Comparison of ENCODE assay signal across 21 cellular contexts in the genomic region with DNA sequence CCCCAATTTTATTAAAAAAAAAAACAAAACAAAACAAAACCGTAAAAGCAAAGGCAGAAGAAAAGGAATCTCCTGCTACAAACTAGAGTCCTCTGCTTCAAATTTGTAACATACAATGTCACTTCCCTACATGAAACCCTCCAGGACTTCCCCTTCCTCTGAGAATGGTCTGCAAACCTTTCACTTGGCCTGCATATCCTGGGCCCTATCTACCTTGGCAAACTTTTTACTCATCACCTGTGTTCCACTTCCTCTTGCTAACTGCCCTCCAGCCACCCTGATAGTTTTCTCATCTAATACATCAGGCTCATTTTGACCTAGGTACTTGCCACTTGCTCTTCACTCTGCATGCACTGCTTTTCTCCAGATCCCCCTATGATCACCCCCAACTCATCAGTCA.
DNase-seq lines count a peak whose midpoint lies in the region; ATAC-seq and TF ChIP-seq lines count a peak whose summit lies in the region.
"Had no signal": no experiment of that assay in that cellular context is flagged by ENCODE, and none has a peak within 500 bp of the region (broad histone marks: within the 10 kb centered on the region; RNA-seq: fewer than 3 reads in every experiment).

No MANE protein-coding gene starts in this region.

- WGBS in heart left ventricle, 4 donors: 88 to 97% (median 95%) methylated on average over 1 of the region's 1 CpG

- H3K4me3 ChIP-seq in heart left ventricle: no peak overlapping the region
- H3K4me3 ChIP-seq: GM23248, heart right ventricle, testis had no signal

- no peaks in the 10 kb centered on the region for H3K36me3 ChIP-seq in heart left ventricle
- H3K36me3 ChIP-seq: brain microvascular endothelial cell, heart right ventricle had no signal

- peak overlapping the region in 2 of 3 experiments; percentile 17 to 34 for H3K27ac Mint-ChIP-seq in nephron
- no peak overlapping the region for H3K27ac Mint-ChIP-seq in activated naive CD4-positive, alpha-beta T cell treated with anti-CD3 and anti-CD28 coated beads, Interleukin-2, amount 50 U/mL, for 72 hours
- H3K27ac Mint-ChIP-seq: activated CD4-positive, alpha-beta T cell treated with anti-CD3 and anti-CD28 coated beads for 36 hours; activated T-helper 17 cell treated with anti-CD3 and anti-CD28 coated beads, Interleukin-2, amount 50 U/mL, for 72 hours; CD4-positive, alpha-beta memory T cell had no signal

- no peaks in the 10 kb centered on the region for H3K27me3 ChIP-seq in heart left ventricle
- H3K27me3 ChIP-seq: brain microvascular endothelial cell, heart right ventricle, testis had no signal

- TF ChIP-seq CTCF in nephron (IDR thresholded peaks at IDR 0.05; ENCODE audit: unreplicated experiment in 3 of 3): no peak
- TF ChIP-seq CTCF in heart left ventricle (IDR thresholded peaks at IDR 0.05): no peak

- H3K27ac ChIP-seq in heart left ventricle: no peak overlapping the region
- H3K27ac ChIP-seq: brain microvascular endothelial cell, GM23248, heart right ventricle, RWPE1, testis had no signal

- no peak for DNase-seq in activated naive CD4-positive, alpha-beta T cell treated with anti-CD3 and anti-CD28 coated beads, Interleukin-2, amount 50 U/mL, for 72 hours (ENCODE audit: low spot score in 2 of 2)
- no peak for DNase-seq in heart left ventricle
- no peak for DNase-seq in middle frontal gyrus (ENCODE audit: extremely low spot score, low spot score)
- no peak for DNase-seq in NCI-H510A treated with DMSO at 0.1 percent for 48 hours (lab: John Stamatoyannopoulos, UW)
- DNase-seq: activated CD4-positive, alpha-beta T cell treated with anti-CD3 and anti-CD28 coated beads for 36 hours; brain microvascular endothelial cell; CD4-positive, alpha-beta memory T cell; cortex of kidney; GM23248; heart right ventricle; NCI-H1092 treated with DMSO at 0.1 percent for 48 hours; NCI-H2081 treated with DMSO at 0.1 percent for 48 hours; NCI-H524; nucleus accumbens; testis had no signal

- no peak for TF ChIP-seq POLR2A in heart left ventricle (IDR thresholded peaks at IDR 0.05)

- H3K9me3 Mint-ChIP-seq in nephron: peaks cover 14% of the 10 kb centered on the region
- peaks cover 4 to 13% of the 10 kb centered on the region in 2 donors for H3K9me3 Mint-ChIP-seq in activated naive CD4-positive, alpha-beta T cell treated with anti-CD3 and anti-CD28 coated beads, Interleukin-2, amount 50 U/mL, for 72 hours

- H3K4me1 Mint-ChIP-seq in nephron: peaks cover 36% of the 10 kb centered on the region
- H3K4me1 Mint-ChIP-seq: activated CD4-positive, alpha-beta T cell treated with anti-CD3 and anti-CD28 coated beads for 36 hours; activated T-helper 17 cell treated with anti-CD3 and anti-CD28 coated beads, Interleukin-2, amount 50 U/mL, for 72 hours; CD4-positive, alpha-beta memory T cell had no signal

- H3K9me3 ChIP-seq in heart left ventricle: peaks cover 0 to 3% (median 0%) of the 10 kb centered on the region in 12 donors
- H3K9me3 ChIP-seq: testis had no signal

- peak; percentile 64 for ATAC-seq in GM18520 (IDR thresholded peaks at IDR 0.05; ENCODE audit: unreplicated experiment)
- peak; percentile 73 for ATAC-seq in GM21526 (IDR thresholded peaks at IDR 0.05; ENCODE audit: low FRiP score, unreplicated experiment)
- peak; percentile 78 for ATAC-seq in HG03103 (IDR thresholded peaks at IDR 0.05; ENCODE audit: low read depth, unreplicated experiment)
- ATAC-seq in activated naive CD4-positive, alpha-beta T cell treated with anti-CD3 and anti-CD28 coated beads, Interleukin-2, amount 50 U/mL, for 72 hours: no peak
- no peak for ATAC-seq in heart left ventricle
- ATAC-seq: activated CD4-positive, alpha-beta T cell treated with anti-CD3 and anti-CD28 coated beads for 36 hours; activated T-helper 17 cell treated with anti-CD3 and anti-CD28 coated beads, Interleukin-2, amount 50 U/mL, for 72 hours; heart right ventricle had no signal

- H3K36me3 Mint-ChIP-seq in nephron (ENCODE audit: low read depth): peaks cover 11% of the 10 kb centered on the region
- no peaks in the 10 kb centered on the region for H3K36me3 Mint-ChIP-seq in activated naive CD4-positive, alpha-beta T cell treated with anti-CD3 and anti-CD28 coated beads, Interleukin-2, amount 50 U/mL, for 72 hours
- H3K36me3 Mint-ChIP-seq: CD4-positive, alpha-beta memory T cell had no signal

- intact Hi-C loops in heart left ventricle (cut with DNase I): loop anchor here in 6 of 10 donors (5.0 to 10.0 kb wide), 5 partner anchors 190 to 1220 kb away; partner anchors contain the start of gene MEIS1 (in 2 of the 6)

- H3K4me3 Mint-ChIP-seq in nephron: no peak overlapping the region
- H3K4me3 Mint-ChIP-seq: activated CD4-positive, alpha-beta T cell treated with anti-CD3 and anti-CD28 coated beads for 36 hours; activated T-helper 17 cell treated with anti-CD3 and anti-CD28 coated beads, Interleukin-2, amount 50 U/mL, for 72 hours; CD4-positive, alpha-beta memory T cell had no signal

- peaks cover 0 to 32% (median 20%) of the 10 kb centered on the region in 12 donors for H3K4me1 ChIP-seq in heart left ventricle

- no peaks in the 10 kb centered on the region for H3K27me3 Mint-ChIP-seq in nephron (ENCODE audit: low read depth)

Comparison
In these comparisons a context has a peak if more than half of its experiments do, and no peak if none do; other contexts are left out.
1. ATAC-seq: peak in GM18520 (single experiment), GM21526 (single experiment) and HG03103 (single experiment); none in activated naive CD4-positive, alpha-beta T cell treated with anti-CD3 and anti-CD28 coated beads, Interleukin-2, amount 50 U/mL, for 72 hours (0 of 2) and heart left ventricle (0 of 4).
2. H3K27ac Mint-ChIP-seq: peak in nephron (2 of 3); none in activated naive CD4-positive, alpha-beta T cell treated with anti-CD3 and anti-CD28 coated beads, Interleukin-2, amount 50 U/mL, for 72 hours (0 of 2).